In genomic region chrX:47650164-47651042, GRCh38 we compare ENCODE assay signal across 8 cellular contexts. TPM values are rescaled to one million over a fixed set of nuclear protein-coding genes. Genes with fewer than 3 reads are reported as not detected.
DNase-seq lines count a peak whose midpoint lies in the region; ATAC-seq and TF ChIP-seq lines count a peak whose summit lies in the region.

A gene with protein sequence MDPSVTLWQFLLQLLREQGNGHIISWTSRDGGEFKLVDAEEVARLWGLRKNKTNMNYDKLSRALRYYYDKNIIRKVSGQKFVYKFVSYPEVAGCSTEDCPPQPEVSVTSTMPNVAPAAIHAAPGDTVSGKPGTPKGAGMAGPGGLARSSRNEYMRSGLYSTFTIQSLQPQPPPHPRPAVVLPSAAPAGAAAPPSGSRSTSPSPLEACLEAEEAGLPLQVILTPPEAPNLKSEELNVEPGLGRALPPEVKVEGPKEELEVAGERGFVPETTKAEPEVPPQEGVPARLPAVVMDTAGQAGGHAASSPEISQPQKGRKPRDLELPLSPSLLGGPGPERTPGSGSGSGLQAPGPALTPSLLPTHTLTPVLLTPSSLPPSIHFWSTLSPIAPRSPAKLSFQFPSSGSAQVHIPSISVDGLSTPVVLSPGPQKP (minus strand): TSS chrX:47650563. CDS start chrX:47641441, 9,122 bp downstream.

- POLR2A ChIA-PET in activated CD4-positive, alpha-beta memory T cell treated with anti-CD3 and anti-CD28 coated beads, Interleukin-2, amount 10 ng/mL, durations not matched to agents 7 days and 5 days (lab: Charles Lee): interaction anchor here (0.9 to 3.4 kb wide), 10 partner anchors 9 to 459 kb away, joined by 3 to 15 read pairs (median 4); partner anchors contain the start of genes ARAF, CFP and TIMP1

- H3K27me3 ChIP-seq in dorsolateral prefrontal cortex (peaks cover 0 to 55% (median 4%) of the 10 kb centered on the region in 45 donors), right lobe of liver (no peaks in the 10 kb centered on the region)

- TF ChIP-seq POLR2A in right lobe of liver (IDR thresholded peaks at IDR 0.05): peak; percentile 70

- H3K4me3 ChIP-seq in dorsolateral prefrontal cortex: peak within 1 kb of the TSS; percentile 33 to 79 (median 65)
- H3K4me3 ChIP-seq in right lobe of liver: peak within 1 kb of the TSS; percentile 24 to 58 (median 50)

- H3K27ac Mint-ChIP-seq in CD14-positive monocyte: peak within 1 kb of the TSS; percentile 88 to 95 (median 94)
- H3K27ac Mint-ChIP-seq in activated CD4-positive, alpha-beta memory T cell treated with anti-CD3 and anti-CD28 coated beads, Interleukin-2, amount 10 ng/mL, durations not matched to agents 7 days and 5 days: peak within 1 kb of the TSS; percentile 91

- H3K36me3 ChIP-seq in right lobe of liver: no peaks in the 10 kb centered on the region

- H3K4me3 Mint-ChIP-seq in CD14-positive monocyte: peak within 1 kb of the TSS; percentile 83 to 92
- peak within 1 kb of the TSS; percentile 94 for H3K4me3 Mint-ChIP-seq in activated CD4-positive, alpha-beta memory T cell treated with anti-CD3 and anti-CD28 coated beads, Interleukin-2, amount 10 ng/mL, durations not matched to agents 7 days and 5 days

- H3K27ac ChIP-seq in dorsolateral prefrontal cortex (peak within 1 kb of the TSS in 54 of 59 donors; percentile 31 to 89 (median 76)), right lobe of liver (peak within 1 kb of the TSS; percentile 31 to 78 (median 65))

- CTCF ChIA-PET in activated CD4-positive, alpha-beta memory T cell treated with anti-CD3 and anti-CD28 coated beads, Interleukin-2, amount 10 ng/mL, durations not matched to agents 7 days and 5 days (lab: Charles Lee): interaction anchor here (0.6 to 1.4 kb wide), 2 partner anchors 12 to 19 kb away, joined by 3 to 4 read pairs; no protein-coding TSS in a partner anchor

- intact Hi-C loops in CD14-positive monocyte (cut with micrococcal nuclease): loop anchor here (5.0 to 10.0 kb wide), 2 partner anchors 88 to 184 kb away; partner anchors contain the start of genes ARAF (in 1 of the 2) and ZNF81 (in 1 of the 2)
- intact Hi-C loops in dorsolateral prefrontal cortex (cut with DNase I): loop anchor here (10.0 kb wide), 4 partner anchors 184 to 924 kb away; partner anchors contain the start of genes FTSJ1 (in 1 of the 2), RBM3 (in 1 of the 2), SLC38A5 (in 1 of the 2) and ZNF81 (in 1 of the 2)
- intact Hi-C loops in right lobe of liver (cut with DNase I): no loop called here

- TF ChIP-seq CTCF in CD14-positive monocyte (IDR thresholded peaks at IDR 0.05) (no peak), dorsolateral prefrontal cortex (IDR thresholded peaks at IDR 0.05 in 54 of 56, conservative IDR thresholded peaks at IDR 0.05 in 2 of 56; ENCODE audit: low read depth in 1 of 56, partially characterized antibody in 56 of 56) (peak in 9 of 56 donors; percentile 4 to 34 (median 17)), right lobe of liver (IDR thresholded peaks at IDR 0.05) (peak in 1 of 4 donors; percentile 16)

- peaks cover 0 to 6% (median 5%) of the 10 kb centered on the region in 7 donors for H3K9me3 Mint-ChIP-seq in CD14-positive monocyte
- H3K9me3 Mint-ChIP-seq in activated CD4-positive, alpha-beta memory T cell treated with anti-CD3 and anti-CD28 coated beads, Interleukin-2, amount 10 ng/mL, durations not matched to agents 7 days and 5 days: no peaks in the 10 kb centered on the region

- DNase-seq in CD14-positive monocyte (ENCODE audit: low spot score) (peak; percentile 92), NCI-H82 (lab: John Stamatoyannopoulos, UW) (peak; percentile 99), dorsolateral prefrontal cortex (peak; percentile 89 to 98 (median 97)), right lobe of liver (peak; percentile 93 to 97 (median 96))
- peak; percentile 92 for DNase-seq in activated CD4-positive, alpha-beta memory T cell treated with anti-CD3 and anti-CD28 coated beads, Interleukin-2, amount 10 ng/mL, durations not matched to agents 7 days and 5 days
- peak; percentile 78 to 88 for DNase-seq in stimulated activated CD4-positive, alpha-beta T cell treated with anti-CD3 and anti-CD28 coated beads, Interleukin-4, amount 100 ng/mL, for 4 hours

- peak; percentile 88 for ATAC-seq in GM19397 (IDR thresholded peaks at IDR 0.05; ENCODE audit: unreplicated experiment)
- ATAC-seq in HG03571 (IDR thresholded peaks at IDR 0.05; ENCODE audit: unreplicated experiment): peak; percentile 86
- peak; percentile 83 to 94 (median 90) for ATAC-seq in right lobe of liver

- peaks cover 25% of the 10 kb centered on the region for H3K4me1 Mint-ChIP-seq in CD14-positive monocyte
- peaks cover 58% of the 10 kb centered on the region for H3K4me1 Mint-ChIP-seq in activated CD4-positive, alpha-beta memory T cell treated with anti-CD3 and anti-CD28 coated beads, Interleukin-2, amount 10 ng/mL, durations not matched to agents 7 days and 5 days

- no peaks in the 10 kb centered on the region for H3K9me3 ChIP-seq in right lobe of liver

- WGBS in right lobe of liver (ENCODE audit: insufficient coverage, low coverage, low lambda C conversion rate, missing lambda C conversion rate): 26% methylated on average over 20 of the region's 65 CpGs

- H3K4me1 ChIP-seq in right lobe of liver: peaks cover 0 to 4% (median 0%) of the 10 kb centered on the region in 4 donors

- H3K27me3 Mint-ChIP-seq in CD14-positive monocyte (ENCODE audit: low read depth in 3 of 3): peaks cover 0 to 3% (median 2%) of the 10 kb centered on the region in 3 donors
- H3K27me3 Mint-ChIP-seq in activated CD4-positive, alpha-beta memory T cell treated with anti-CD3 and anti-CD28 coated beads, Interleukin-2, amount 10 ng/mL, durations not matched to agents 7 days and 5 days: no peaks in the 10 kb centered on the region

- H3K36me3 Mint-ChIP-seq in CD14-positive monocyte: peaks cover 11 to 30% of the 10 kb centered on the region in 2 donors
- H3K36me3 Mint-ChIP-seq in activated CD4-positive, alpha-beta memory T cell treated with anti-CD3 and anti-CD28 coated beads, Interleukin-2, amount 10 ng/mL, durations not matched to agents 7 days and 5 days (ENCODE audit: low read depth): peaks cover 58% of the 10 kb centered on the region

RNA-seq across cellular contexts. Expression of the gene that starts here (rescaled TPM):
- polyA plus RNA-seq in CD14-positive monocyte: 10 to 100 TPM in 1 of 2 donors, 1 to 10 TPM in 1; 9.5 to 10.7 TPM
- 10 to 100 TPM; 68.9 to 74.9 TPM for total RNA-seq in activated CD4-positive, alpha-beta memory T cell treated with anti-CD3 and anti-CD28 coated beads, Interleukin-2, amount 10 ng/mL, durations not matched to agents 7 days and 5 days
- total RNA-seq in dorsolateral prefrontal cortex (100 to 1,000 TPM in 50 of 120 experiments, 10 to 100 TPM in 70; 25.1 to 179 (median 92.3) TPM), right lobe of liver (10 to 100 TPM; 14.8 to 23.9 (median 19.7) TPM)

Comparison
In these comparisons a context has a peak if more than half of its experiments do, and no peak if none do; other contexts are left out.
1. Peak in every context shown above with its lines: DNase-seq, ATAC-seq, H3K4me3 ChIP-seq and H3K27ac ChIP-seq.
2. intact Hi-C loops: an anchor here in CD14-positive monocyte (5.0 to 10.0 kb wide) and dorsolateral prefrontal cortex (10.0 kb wide); none called in right lobe of liver.